In the genomic region with DNA sequence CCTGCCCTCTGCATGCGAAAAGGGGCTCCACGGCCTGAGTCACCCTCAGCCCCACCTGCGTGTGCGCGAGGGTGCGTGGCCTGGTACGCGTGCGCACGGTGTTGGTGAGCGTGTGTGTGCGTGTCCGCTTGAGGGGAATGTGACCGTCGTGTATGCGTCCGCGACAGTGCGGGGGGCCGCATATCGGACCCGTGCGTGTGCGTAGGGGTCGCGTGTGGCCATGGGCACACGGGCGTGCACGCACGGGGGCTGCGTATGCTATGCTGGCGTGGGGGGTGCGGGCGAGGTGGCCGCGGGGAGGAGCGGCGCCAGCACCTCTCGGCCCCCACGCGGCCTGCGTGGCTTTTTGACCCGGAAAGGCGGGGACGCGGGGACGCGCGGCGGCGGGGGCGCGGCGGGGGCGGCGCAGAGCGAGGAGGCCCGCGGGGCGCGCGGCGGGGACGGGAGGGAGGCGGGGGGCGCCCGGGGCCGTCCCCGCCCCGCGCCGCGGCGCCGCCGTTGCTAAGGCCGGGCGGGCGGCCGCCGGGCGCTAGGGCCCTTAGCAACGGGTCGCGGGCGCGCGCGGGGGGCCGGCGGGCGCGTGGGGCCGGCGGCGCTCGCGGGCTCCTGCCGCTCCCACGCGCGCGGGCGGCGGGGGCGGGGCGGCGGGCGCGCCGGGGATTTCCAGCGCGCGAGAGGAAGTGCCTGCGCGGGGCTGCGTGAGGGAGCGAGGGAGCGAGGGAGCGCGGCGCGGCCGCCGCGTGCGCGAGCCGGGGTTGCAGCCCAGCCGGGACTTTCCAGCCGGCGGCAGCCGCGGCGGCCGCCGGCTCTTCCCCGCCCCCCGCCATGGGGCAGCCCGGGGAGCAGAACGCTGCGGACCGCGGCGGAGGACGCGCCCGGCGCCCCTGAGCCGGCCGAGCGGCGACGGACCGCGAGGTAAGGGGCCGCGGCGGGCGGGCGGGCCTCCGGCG, we compare ENCODE assay signal across 1 cellular context.
TF ChIP-seq lines count a peak whose summit lies in the region.

A gene with protein sequence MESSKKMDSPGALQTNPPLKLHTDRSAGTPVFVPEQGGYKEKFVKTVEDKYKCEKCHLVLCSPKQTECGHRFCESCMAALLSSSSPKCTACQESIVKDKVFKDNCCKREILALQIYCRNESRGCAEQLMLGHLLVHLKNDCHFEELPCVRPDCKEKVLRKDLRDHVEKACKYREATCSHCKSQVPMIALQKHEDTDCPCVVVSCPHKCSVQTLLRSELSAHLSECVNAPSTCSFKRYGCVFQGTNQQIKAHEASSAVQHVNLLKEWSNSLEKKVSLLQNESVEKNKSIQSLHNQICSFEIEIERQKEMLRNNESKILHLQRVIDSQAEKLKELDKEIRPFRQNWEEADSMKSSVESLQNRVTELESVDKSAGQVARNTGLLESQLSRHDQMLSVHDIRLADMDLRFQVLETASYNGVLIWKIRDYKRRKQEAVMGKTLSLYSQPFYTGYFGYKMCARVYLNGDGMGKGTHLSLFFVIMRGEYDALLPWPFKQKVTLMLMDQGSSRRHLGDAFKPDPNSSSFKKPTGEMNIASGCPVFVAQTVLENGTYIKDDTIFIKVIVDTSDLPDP (plus strand): TSS at position 689 of the 950 bp plus-strand sequence. CDS start 92,753 bp downstream, outside the sequence.

TF ChIP-seq in H1, 55 proteins besides CTCF, POLR2A, EP300 and RAD21:
- TF ChIP-seq MAX (IDR thresholded peaks at IDR 0.05) (peak; percentile 47; the same call in 1 of the 2 replicates), TAF1 (IDR thresholded peaks at IDR 0.05; ENCODE audit: low read depth, low read length) (peak; percentile 39; the same call in 1 of the 2 replicates), ZNF274 (IDR thresholded peaks at IDR 0.05; ENCODE audit: borderline replicate concordance, extremely low read depth, low read length) (no peak), CTBP2 (IDR thresholded peaks at IDR 0.05; ENCODE audit: borderline replicate concordance, insufficient read depth, insufficient read length, low read length) (no peak), KDM1A (IDR thresholded peaks at IDR 0.05; ENCODE audit: borderline replicate concordance, low read length) (peak; percentile 58; the same call in 1 of the 2 replicates), SAP30 (IDR thresholded peaks at IDR 0.05; ENCODE audit: insufficient read depth, insufficient replicate concordance, low read length) (no peak), CBX5 (IDR thresholded peaks at IDR 0.05; ENCODE audit: low read depth, low read length) (no peak), SIRT6 (IDR thresholded peaks at IDR 0.05; ENCODE audit: low read length) (no peak), ASH2L (IDR thresholded peaks at IDR 0.05; ENCODE audit: low read length) (no peak), RBBP5 (IDR thresholded peaks at IDR 0.05; ENCODE audit: borderline replicate concordance, low read depth, low read length) (0 out of 2 replicates have a peak, but pooled peaks have one; percentile 53), BACH1 (IDR thresholded peaks at IDR 0.05; ENCODE audit: low read length) (0 out of 2 replicates have a peak, but pooled peaks have one; percentile 8)
TF ChIP-seq in H1: peak in this region for 5.
